In genomic region chr3:192842711-192843436, GRCh38 we compare ENCODE assay signal across 23 cellular contexts.
DNase-seq lines count a peak whose midpoint lies in the region; ATAC-seq, FAIRE-seq and TF ChIP-seq lines count a peak whose summit lies in the region.
"Had no signal": no experiment of that assay in that cellular context is flagged by ENCODE, and none has a peak within 500 bp of the region (broad histone marks: within the 10 kb centered on the region; RNA-seq: fewer than 3 reads in every experiment).

No MANE protein-coding gene starts in this region.

- no peak for TF ChIP-seq CTCF in neural progenitor cell (IDR thresholded peaks at IDR 0.05)
- no peak for TF ChIP-seq CTCF in right atrium auricular region (IDR thresholded peaks at IDR 0.05)
- TF ChIP-seq CTCF in smooth muscle cell (IDR thresholded peaks at IDR 0.05; ENCODE audit: borderline replicate concordance, insufficient read depth, poor library complexity, severe bottlenecking) = no peak

- H3K4me1 ChIP-seq in neural progenitor cell = peaks cover 3% of the 10 kb centered on the region
- H3K4me1 ChIP-seq in right atrium auricular region = peaks cover 0 to 15% of the 10 kb centered on the region in 2 donors
- peaks cover 2% of the 10 kb centered on the region for H3K4me1 ChIP-seq in smooth muscle cell (ENCODE audit: low read depth)

- FAIRE-seq in GM12892 (lab: Jason Lieb, UNC) (peak; percentile 46), H54 (lab: Jason Lieb, UNC) (peak; percentile 55)
- FAIRE-seq: A204.1, G401.6, HepG2 had no signal

- H3K4me2 ChIP-seq in neural progenitor cell = no peak overlapping the region
- no peak overlapping the region for H3K4me2 ChIP-seq in smooth muscle cell
- H3K4me2 ChIP-seq: PC-9, SK-N-SH had no signal

- H3K4me3 ChIP-seq in neural progenitor cell (no peak overlapping the region), right atrium auricular region (no peak overlapping the region), smooth muscle cell (no peak overlapping the region)
- H3K4me3 ChIP-seq: PC-9 had no signal

- H2AFZ ChIP-seq in neural progenitor cell (replicated peaks) = no peak overlapping the region
- no peak overlapping the region for H2AFZ ChIP-seq in smooth muscle cell (ENCODE audit: low read depth)
- H2AFZ ChIP-seq: PC-9 had no signal

- H3K27ac ChIP-seq in neural progenitor cell (no peak overlapping the region), right atrium auricular region (no peak overlapping the region), smooth muscle cell (ENCODE audit: low read depth) (no peak overlapping the region)
- H3K27ac ChIP-seq: C4-2B, HL-60, PC-9 had no signal

- H3K9ac ChIP-seq in neural progenitor cell (no peak overlapping the region), smooth muscle cell (ENCODE audit: low read depth) (no peak overlapping the region)
- H3K9ac ChIP-seq: SK-N-SH had no signal

- no peaks in the 10 kb centered on the region for H3K27me3 ChIP-seq in neural progenitor cell
- H3K27me3 ChIP-seq in right atrium auricular region = no peaks in the 10 kb centered on the region
- H3K27me3 ChIP-seq in smooth muscle cell (ENCODE audit: low read depth) = no peaks in the 10 kb centered on the region

- H3K36me3 ChIP-seq in neural progenitor cell (no peaks in the 10 kb centered on the region), right atrium auricular region (no peaks in the 10 kb centered on the region), smooth muscle cell (ENCODE audit: low read depth) (no peaks in the 10 kb centered on the region)

- H3K9me3 Mint-ChIP-seq in neural progenitor cell = peaks cover 2% of the 10 kb centered on the region
- H3K9me3 Mint-ChIP-seq in effector memory CD8-positive, alpha-beta T cell = peaks cover 3 to 8% of the 10 kb centered on the region in 2 donors
- H3K9me3 Mint-ChIP-seq: CD8-positive, alpha-beta memory T cell; HFFc6 had no signal

- H3K27ac Mint-ChIP-seq in neural progenitor cell = no peak overlapping the region
- H3K27ac Mint-ChIP-seq in effector memory CD8-positive, alpha-beta T cell = no peak overlapping the region
- H3K27ac Mint-ChIP-seq: CD8-positive, alpha-beta memory T cell; HFFc6 had no signal

- H3K36me3 Mint-ChIP-seq in neural progenitor cell = no peaks in the 10 kb centered on the region
- peaks cover 2% of the 10 kb centered on the region for H3K36me3 Mint-ChIP-seq in effector memory CD8-positive, alpha-beta T cell (ENCODE audit: insufficient read depth)
- H3K36me3 Mint-ChIP-seq: CD8-positive, alpha-beta memory T cell had no signal

- H4K20me1 ChIP-seq in neural progenitor cell (ENCODE audit: low read depth) = no peaks in the 10 kb centered on the region
- H4K20me1 ChIP-seq in smooth muscle cell (ENCODE audit: low read depth) = peaks cover 19% of the 10 kb centered on the region

- peaks cover 27% of the 10 kb centered on the region for H3K4me1 Mint-ChIP-seq in neural progenitor cell
- H3K4me1 Mint-ChIP-seq in effector memory CD8-positive, alpha-beta T cell (ENCODE audit: low read depth in 2 of 2) = peaks cover 0 to 10% of the 10 kb centered on the region in 2 donors
- H3K4me1 Mint-ChIP-seq: CD8-positive, alpha-beta memory T cell had no signal

- no peak for DNase-seq in GM12892 (ENCODE audit: insufficient read length)
- DNase-seq in H54 (ENCODE audit: insufficient read length, low spot score) = no peak
- DNase-seq in MV-4-11 (lab: John Stamatoyannopoulos, UW) = peak; percentile 18
- peak; percentile 35 for DNase-seq in neural progenitor cell (ENCODE audit: low spot score)
- DNase-seq in right atrium auricular region (ENCODE audit: low spot score) = no peak
- no peak for DNase-seq in smooth muscle cell (lab: John Stamatoyannopoulos, UW; ENCODE audit: unreplicated experiment)
- DNase-seq in effector memory CD8-positive, alpha-beta T cell = no peak
- DNase-seq: CD8-positive, alpha-beta memory T cell; GOT3; HFFc6; KG1; NCI-H1694; NCI-H2081 treated with DMSO at 0.1 percent for 48 hours; NCI-H2171 treated with DMSO at 0.1 percent for 48 hours; NCI-H526 treated with DMSO at 0.1 percent for 48 hours; PC-9; SIG-M5; SK-N-SH had no signal

- H3K27me3 Mint-ChIP-seq in neural progenitor cell (ENCODE audit: insufficient read depth, low read depth) = peaks cover 4% of the 10 kb centered on the region
- no peaks in the 10 kb centered on the region for H3K27me3 Mint-ChIP-seq in effector memory CD8-positive, alpha-beta T cell
- H3K27me3 Mint-ChIP-seq: CD8-positive, alpha-beta memory T cell had no signal

- no peak overlapping the region for H3K4me3 Mint-ChIP-seq in neural progenitor cell
- no peak overlapping the region for H3K4me3 Mint-ChIP-seq in effector memory CD8-positive, alpha-beta T cell
- H3K4me3 Mint-ChIP-seq: HFFc6 had no signal

- H3F3A ChIP-seq in neural progenitor cell (ENCODE audit: low read depth) (no peaks in the 10 kb centered on the region), smooth muscle cell (ENCODE audit: low read depth) (no peaks in the 10 kb centered on the region)

- TF ChIP-seq POLR2A in GM12892 (IDR thresholded peaks at IDR 0.05; ENCODE audit: low read depth, low read length) = 0 out of 2 replicates have a peak, but pooled peaks have one; percentile 14
- no peak for TF ChIP-seq POLR2A in H54 (IDR thresholded peaks at IDR 0.05; ENCODE audit: low read depth, low read length)

- no peak for ATAC-seq in effector memory CD8-positive, alpha-beta T cell (replicated peaks)
- ATAC-seq: HepG2 had no signal

- 95% methylated on average over 2 of the region's 2 CpGs for WGBS in smooth muscle cell (ENCODE audit: low lambda C conversion rate)

- no peaks in the 10 kb centered on the region for H3K9me3 ChIP-seq in neural progenitor cell (ENCODE audit: low read depth)
- H3K9me3 ChIP-seq in right atrium auricular region = no peaks in the 10 kb centered on the region
- no peaks in the 10 kb centered on the region for H3K9me3 ChIP-seq in smooth muscle cell (replicated peaks; ENCODE audit: low read depth)
- H3K9me3 ChIP-seq: SK-N-SH had no signal

- H3K79me2 ChIP-seq in neural progenitor cell (ENCODE audit: low read depth) = peaks cover 4% of the 10 kb centered on the region
- H3K79me2 ChIP-seq in smooth muscle cell (ENCODE audit: low read depth) = peaks cover 62% of the 10 kb centered on the region

Comparison
In these comparisons a context has a peak if more than half of its experiments do, and no peak if none do; other contexts are left out.
1. DNase-seq: peak in MV-4-11 (single experiment) and neural progenitor cell (single experiment); none in GM12892 (single experiment), H54 (single experiment), right atrium auricular region (single experiment), smooth muscle cell (single experiment) and effector memory CD8-positive, alpha-beta T cell (0 of 3).